In genomic region chr18:5159080-5159479, GRCh38 we compare ENCODE assay signal across 30 cellular contexts. TPM values are rescaled to one million over a fixed set of nuclear protein-coding genes. Genes with fewer than 3 reads are reported as not detected.
DNase-seq lines count a peak whose midpoint lies in the region; ATAC-seq and TF ChIP-seq lines count a peak whose summit lies in the region.
"Had no signal": no experiment of that assay in that cellular context is flagged by ENCODE, and none has a peak within 500 bp of the region (broad histone marks: within the 10 kb centered on the region; RNA-seq: fewer than 3 reads in every experiment).

No MANE protein-coding gene starts in this region.

- no peak overlapping the region for H3K4me3 ChIP-seq in CD4-positive, alpha-beta memory T cell (ENCODE audit: low read length in 2 of 2)
- no peak overlapping the region for H3K4me3 ChIP-seq in SU-DHL-6 (ENCODE audit: insufficient read depth, low read length, poor library complexity, severe bottlenecking)
- H3K4me3 ChIP-seq: ascending aorta, BLaER1, cardiac muscle cell, coronary artery, K562, left ventricle myocardium inferior, psoas muscle, sigmoid colon, SJCRH30 had no signal

- H3K36me3 Mint-ChIP-seq in CD4-positive, alpha-beta memory T cell, result no peaks in the 10 kb centered on the region
- no peaks in the 10 kb centered on the region for H3K36me3 Mint-ChIP-seq in naive thymus-derived CD8-positive, alpha-beta T cell

- no peak for TF ChIP-seq CTCF in SU-DHL-6 (IDR thresholded peaks at IDR 0.05; ENCODE audit: insufficient read depth, low read length, poor library complexity, severe bottlenecking)

- no peak overlapping the region for H3K27ac ChIP-seq in CD4-positive, alpha-beta memory T cell (ENCODE audit: low read depth, low read length)
- no peak overlapping the region for H3K27ac ChIP-seq in SU-DHL-6 (ENCODE audit: low read depth, low read length)
- H3K27ac ChIP-seq: ascending aorta, BLaER1, cardiac muscle cell, coronary artery, left ventricle myocardium inferior, psoas muscle, sigmoid colon, SJCRH30 had no signal

- intact Hi-C loops in CD4-positive, alpha-beta memory T cell (cut with micrococcal nuclease), result loop anchor here (5.0 kb wide), 1 partner anchor 78 kb away; no protein-coding TSS in a partner anchor

- peak; percentile 94 to 97 for ATAC-seq in naive thymus-derived CD8-positive, alpha-beta T cell
- ATAC-seq in HG03521 (IDR thresholded peaks at IDR 0.05; ENCODE audit: unreplicated experiment), result no peak
- ATAC-seq: K562, psoas muscle had no signal

- no peaks in the 10 kb centered on the region for H3K27me3 ChIP-seq in CD4-positive, alpha-beta memory T cell (ENCODE audit: insufficient read depth, low read length)
- no peaks in the 10 kb centered on the region for H3K27me3 ChIP-seq in SU-DHL-6 (ENCODE audit: low read length)
- H3K27me3 ChIP-seq: ascending aorta, BLaER1, cardiac muscle cell, sigmoid colon, SJCRH30 had no signal

- no peaks in the 10 kb centered on the region for H3K27me3 Mint-ChIP-seq in CD4-positive, alpha-beta memory T cell
- H3K27me3 Mint-ChIP-seq in naive thymus-derived CD8-positive, alpha-beta T cell, result no peaks in the 10 kb centered on the region

- H3K9me2 ChIP-seq in SU-DHL-6 (replicated peaks; ENCODE audit: insufficient read depth, low read length), result no peaks in the 10 kb centered on the region

- peak overlapping the region in 7 of 8 donors; percentile 29 to 82 (median 66) for H3K4me3 Mint-ChIP-seq in CD4-positive, alpha-beta memory T cell
- peak overlapping the region; percentile 38 to 89 (median 78) for H3K4me3 Mint-ChIP-seq in naive thymus-derived CD8-positive, alpha-beta T cell
- H3K4me3 Mint-ChIP-seq: H9 had no signal

- H3K4me1 ChIP-seq in CD4-positive, alpha-beta memory T cell (ENCODE audit: insufficient read depth, low read length), result no peaks in the 10 kb centered on the region
- H3K4me1 ChIP-seq: ascending aorta, psoas muscle, sigmoid colon, SJCRH30 had no signal

- no peaks in the 10 kb centered on the region for H3K36me3 ChIP-seq in CD4-positive, alpha-beta memory T cell (ENCODE audit: insufficient read depth, low read length)
- H3K36me3 ChIP-seq in SU-DHL-6 (ENCODE audit: low read length), result no peaks in the 10 kb centered on the region
- H3K36me3 ChIP-seq: ascending aorta, BLaER1, cardiac muscle cell, left ventricle myocardium inferior, sigmoid colon, SJCRH30 had no signal

- peaks cover 15 to 21% (median 17%) of the 10 kb centered on the region in 4 donors for H3K4me1 Mint-ChIP-seq in CD4-positive, alpha-beta memory T cell
- peaks cover 25 to 40% (median 37%) of the 10 kb centered on the region in 4 donors for H3K4me1 Mint-ChIP-seq in naive thymus-derived CD8-positive, alpha-beta T cell

- CTCF ChIA-PET in CD4-positive, alpha-beta memory T cell (lab: Charles Lee; ENCODE audit: partially characterized antibody), result no interaction called here

- DNase-seq in activated CD8-positive, alpha-beta memory T cell treated with anti-CD3 and anti-CD28 coated beads, Interleukin-2, amount 50 U/mL, for 1 hour (ENCODE audit: extremely low read depth), result peak; percentile 3
- DNase-seq in activated CD8-positive, alpha-beta memory T cell treated with anti-CD3 and anti-CD28 coated beads for 24 hours, result no peak
- peak in 4 of 5 donors; percentile 11 to 17 (median 12) for DNase-seq in CD4-positive, alpha-beta memory T cell
- peak in 8 of 10 donors; percentile 20 to 71 (median 46) for DNase-seq in naive thymus-derived CD8-positive, alpha-beta T cell
- DNase-seq in NCI-H1092 treated with DMSO at 0.1 percent for 48 hours (lab: John Stamatoyannopoulos, UW), result no peak
- DNase-seq: activated CD4-positive, CD25-positive, alpha-beta regulatory T cell treated with anti-CD3 and anti-CD28 coated beads, Interleukin-2, amount 50 U/mL, for 72 hours; effector memory CD4-positive, alpha-beta T cell; erythroblast; glutamatergic neuron; H9; left ventricle myocardium inferior; NCI-H1105 treated with DMSO at 0.1 percent for 48 hours; NCI-H2029 treated with DMSO at 0.1 percent for 48 hours; NCI-H226; NCI-H69; psoas muscle; sigmoid colon; SJCRH30; trophoblast cell had no signal

- no peaks in the 10 kb centered on the region for H3K9me3 Mint-ChIP-seq in CD4-positive, alpha-beta memory T cell
- no peaks in the 10 kb centered on the region for H3K9me3 Mint-ChIP-seq in naive thymus-derived CD8-positive, alpha-beta T cell
- H3K9me3 Mint-ChIP-seq: H9 had no signal

- POLR2A ChIA-PET in CD4-positive, alpha-beta memory T cell (lab: Charles Lee; ENCODE audit: partially characterized antibody), result interaction anchor here (1.2 to 1.4 kb wide), 2 partner anchors 78 to 136 kb away, joined by 3 read pairs; no protein-coding TSS in a partner anchor
- POLR2A ChIA-PET in naive thymus-derived CD8-positive, alpha-beta T cell (lab: Charles Lee), result interaction anchor here (1.2 to 10.7 kb wide), 6 partner anchors 8 to 136 kb away, joined by 3 to 97 read pairs (median 5); partner anchors contain the start of gene ZBTB14

- H3K79me2 ChIP-seq in SU-DHL-6 (ENCODE audit: insufficient read depth, low read length), result no peaks in the 10 kb centered on the region

- H3F3A ChIP-seq in SU-DHL-6 (ENCODE audit: insufficient read depth), result no peaks in the 10 kb centered on the region

- H3K27ac Mint-ChIP-seq in CD4-positive, alpha-beta memory T cell, result peak overlapping the region in 6 of 7 donors; percentile 48 to 90 (median 80)
- H3K27ac Mint-ChIP-seq in naive thymus-derived CD8-positive, alpha-beta T cell, result peak overlapping the region; percentile 84 to 97 (median 94)
- H3K27ac Mint-ChIP-seq: H9 had no signal

- H3K9me3 ChIP-seq in CD4-positive, alpha-beta memory T cell (ENCODE audit: control insufficient read depth in 1 of 2, low read length in 2 of 2), result no peaks in the 10 kb centered on the region
- no peaks in the 10 kb centered on the region for H3K9me3 ChIP-seq in SU-DHL-6 (ENCODE audit: insufficient read depth, low read length)
- H3K9me3 ChIP-seq: ascending aorta, BLaER1, left ventricle myocardium inferior, psoas muscle, sigmoid colon, SJCRH30 had no signal

- no peak overlapping the region for H3K9ac ChIP-seq in SU-DHL-6 (ENCODE audit: low read length)
- H3K9ac ChIP-seq: BLaER1 had no signal

- no peaks in the 10 kb centered on the region for H4K20me1 ChIP-seq in SU-DHL-6 (ENCODE audit: low read depth, low read length)
- H4K20me1 ChIP-seq: BLaER1 had no signal

- H2AFZ ChIP-seq in SU-DHL-6 (ENCODE audit: low read depth, low read length, severe bottlenecking), result peak overlapping the region; percentile 26

- peak overlapping the region; percentile 8 for H3K4me2 ChIP-seq in SU-DHL-6 (ENCODE audit: low read depth, low read length, poor library complexity, severe bottlenecking)
- H3K4me2 ChIP-seq: BLaER1 had no signal

RNA-seq across cellular contexts. Expression of gene AKAIN1, which starts 38.0 kb away (rescaled TPM):
- total RNA-seq in CD4-positive, alpha-beta memory T cell, result not detected
- polyA plus RNA-seq in CD4-positive, alpha-beta memory T cell, result not detected
- not detected for total RNA-seq in naive thymus-derived CD8-positive, alpha-beta T cell
- not detected for polyA plus RNA-seq in naive thymus-derived CD8-positive, alpha-beta T cell
- total RNA-seq: ascending aorta, cardiac muscle cell, H9, HT1080, K562, left ventricle myocardium inferior, M059J, mesenteric fat pad, myocyte, psoas muscle, sigmoid colon, SJCRH30 had no signal
- polyA plus RNA-seq: cardiac muscle cell, K562 had no signal

Comparison
In these comparisons a context has a peak if more than half of its experiments do, and no peak if none do; other contexts are left out.
1. DNase-seq: peak in activated CD8-positive, alpha-beta memory T cell treated with anti-CD3 and anti-CD28 coated beads, Interleukin-2, amount 50 U/mL, for 1 hour (single experiment), CD4-positive, alpha-beta memory T cell (4 of 5) and naive thymus-derived CD8-positive, alpha-beta T cell (8 of 10); none in activated CD8-positive, alpha-beta memory T cell treated with anti-CD3 and anti-CD28 coated beads for 24 hours (single experiment) and NCI-H1092 treated with DMSO at 0.1 percent for 48 hours (single experiment).